Comparison of ENCODE assay signal across 9 cellular contexts in the genomic region with DNA sequence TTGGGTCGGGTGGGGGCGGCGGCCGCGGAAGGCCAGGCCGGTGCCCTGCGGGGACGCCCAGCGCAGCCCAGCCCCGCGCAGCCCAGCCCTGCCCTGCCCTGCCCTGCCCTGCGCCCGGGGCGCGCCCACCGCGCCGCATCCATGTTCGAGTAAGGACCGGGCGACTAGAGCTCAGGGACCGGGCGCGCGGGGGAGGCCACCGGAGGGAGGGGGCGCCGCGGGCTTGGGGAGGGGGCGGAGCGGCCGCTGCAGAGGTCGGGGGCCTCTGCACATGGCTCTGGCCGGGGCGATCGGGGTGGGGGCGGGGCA. TPM values are rescaled to one million over a fixed set of nuclear protein-coding genes. Genes with fewer than 3 reads are reported as not detected.
DNase-seq lines count a peak whose midpoint lies in the region; TF ChIP-seq lines count a peak whose summit lies in the region.
"Had no signal": no experiment of that assay in that cellular context is flagged by ENCODE, and none has a peak within 500 bp of the region (broad histone marks: within the 10 kb centered on the region; RNA-seq: fewer than 3 reads in every experiment).

No MANE protein-coding gene starts in this region.

- no peaks in the 10 kb centered on the region for H3K27me3 ChIP-seq in BE2C
- H3K27me3 ChIP-seq in neural cell (ENCODE audit: insufficient read depth, low read depth, low read length): no peaks in the 10 kb centered on the region

- TF ChIP-seq CTCF in BE2C (IDR thresholded peaks at IDR 0.05; ENCODE audit: low read depth, low read length): no peak
- TF ChIP-seq CTCF in neural cell (IDR thresholded peaks at IDR 0.05; ENCODE audit: poor library complexity, severe bottlenecking): no peak
- no peak for TF ChIP-seq CTCF in nephron progenitor cell (IDR thresholded peaks at IDR 0.05)

- H3K9me3 Mint-ChIP-seq in dendritic cell treated with granulocyte-macrophage colony-stimulating factor and Interleukin-4, amounts not matched to agents 40 ng/mL and 50 ng/mL, for 4 days: no peaks in the 10 kb centered on the region
- H3K9me3 Mint-ChIP-seq in nephron progenitor cell: peaks cover 6% of the 10 kb centered on the region
- H3K9me3 Mint-ChIP-seq: activated naive CD4-positive, alpha-beta T cell treated with anti-CD3 and anti-CD28 coated beads, Interleukin-2, amount 50 U/mL, for 24 hours had no signal

- H4K20me1 ChIP-seq in neural cell (ENCODE audit: insufficient read depth): no peaks in the 10 kb centered on the region

- intact Hi-C loops in dendritic cell treated with granulocyte-macrophage colony-stimulating factor and Interleukin-4, amounts not matched to agents 40 ng/mL and 50 ng/mL, for 4 days (cut with micrococcal nuclease): no loop called here

- H3K27ac Mint-ChIP-seq in dendritic cell treated with granulocyte-macrophage colony-stimulating factor and Interleukin-4, amounts not matched to agents 40 ng/mL and 50 ng/mL, for 4 days: peak overlapping the region; percentile 90
- H3K27ac Mint-ChIP-seq in nephron progenitor cell: no peak overlapping the region

- no peak for TF ChIP-seq RAD21 in neural cell (conservative IDR thresholded peaks at IDR 0.05)

- H3K4me1 Mint-ChIP-seq in dendritic cell treated with granulocyte-macrophage colony-stimulating factor and Interleukin-4, amounts not matched to agents 40 ng/mL and 50 ng/mL, for 4 days (ENCODE audit: low read depth): peaks cover 81% of the 10 kb centered on the region
- peaks cover 61% of the 10 kb centered on the region for H3K4me1 Mint-ChIP-seq in nephron progenitor cell

- TF ChIP-seq EP300 in neural cell (conservative IDR thresholded peaks at IDR 0.05; ENCODE audit: poor library complexity, severe bottlenecking): no peak

- peak overlapping the region; percentile 81 for H3K9ac ChIP-seq in neural cell (ENCODE audit: low read length)

- no peaks in the 10 kb centered on the region for H3K9me3 ChIP-seq in BE2C
- no peaks in the 10 kb centered on the region for H3K9me3 ChIP-seq in neural cell (ENCODE audit: low read length)

- peaks cover 48% of the 10 kb centered on the region for H3K79me2 ChIP-seq in neural cell (replicated peaks; ENCODE audit: insufficient read depth, low read length)

- no peaks in the 10 kb centered on the region for H3K27me3 Mint-ChIP-seq in dendritic cell treated with granulocyte-macrophage colony-stimulating factor and Interleukin-4, amounts not matched to agents 40 ng/mL and 50 ng/mL, for 4 days
- no peaks in the 10 kb centered on the region for H3K27me3 Mint-ChIP-seq in nephron progenitor cell (ENCODE audit: low read depth, poor library complexity)
- H3K27me3 Mint-ChIP-seq: activated naive CD4-positive, alpha-beta T cell treated with anti-CD3 and anti-CD28 coated beads, Interleukin-2, amount 50 U/mL, for 24 hours had no signal

- no peaks in the 10 kb centered on the region for H3F3A ChIP-seq in neural cell (ENCODE audit: insufficient read depth, low read length, poor library complexity, severe bottlenecking)

- H3K4me2 ChIP-seq in neural cell (ENCODE audit: low read length): no peak overlapping the region

- H3K36me3 ChIP-seq in BE2C (no peaks in the 10 kb centered on the region; the same call in none of the 2 replicates), neural cell (ENCODE audit: insufficient read depth, low read length) (no peaks in the 10 kb centered on the region)

- H3K36me3 Mint-ChIP-seq in dendritic cell treated with granulocyte-macrophage colony-stimulating factor and Interleukin-4, amounts not matched to agents 40 ng/mL and 50 ng/mL, for 4 days (ENCODE audit: low read depth): peaks cover 38% of the 10 kb centered on the region
- peaks cover 2% of the 10 kb centered on the region for H3K36me3 Mint-ChIP-seq in nephron progenitor cell (ENCODE audit: low read depth)

- no peaks in the 10 kb centered on the region for H3K9me2 ChIP-seq in neural cell (ENCODE audit: insufficient read depth, low read length)

- H3K4me3 Mint-ChIP-seq in dendritic cell treated with granulocyte-macrophage colony-stimulating factor and Interleukin-4, amounts not matched to agents 40 ng/mL and 50 ng/mL, for 4 days: peak overlapping the region; percentile 96
- H3K4me3 Mint-ChIP-seq in nephron progenitor cell: no peak overlapping the region

- DNase-seq in BE2C: no peak
- DNase-seq in Jurkat, Clone E6-1 (ENCODE audit: low read depth, low spot score): no peak
- DNase-seq in NCI-H1694 treated with DMSO at 0.1 percent for 48 hours (lab: John Stamatoyannopoulos, UW): no peak
- DNase-seq in nephron progenitor cell: no peak
- DNase-seq in HT-29 (ENCODE audit: low spot score): no peak
- DNase-seq in activated gamma-delta T cell treated with Interleukin-2 at 50 U/mL for 16 hours: no peak

- H2AFZ ChIP-seq in neural cell (ENCODE audit: low read depth, low read length): no peak overlapping the region

- peak overlapping the region; percentile 73 for H3K27ac ChIP-seq in neural cell (ENCODE audit: low read length)

- H3K4me3 ChIP-seq in BE2C (ENCODE audit: low read depth, low read length) (peak overlapping the region; percentile 65), neural cell (ENCODE audit: low read length) (peak overlapping the region; percentile 96)
- peak overlapping the region; percentile 75 for H3K4me3 ChIP-seq in Jurkat, Clone E6-1 (ENCODE audit: low read length)

- H3K4me1 ChIP-seq in BE2C: no peaks in the 10 kb centered on the region

TF ChIP-seq in neural cell, 6 proteins besides CTCF, POLR2A, EP300 and RAD21:
- TF ChIP-seq POLR2AphosphoS5 (IDR thresholded peaks at IDR 0.05) (no peak), MXI1 (conservative IDR thresholded peaks at IDR 0.05; ENCODE audit: poor library complexity, severe bottlenecking) (no peak), EZH2 (IDR thresholded peaks at IDR 0.05; ENCODE audit: borderline replicate concordance, insufficient read depth, low read length, poor library complexity, severe bottlenecking) (no peak), TAF1 (IDR thresholded peaks at IDR 0.05; ENCODE audit: low read depth) (no peak), SMC3 (conservative IDR thresholded peaks at IDR 0.05; ENCODE audit: poor library complexity) (no peak)
- TF ChIP-seq, protein P1, sequence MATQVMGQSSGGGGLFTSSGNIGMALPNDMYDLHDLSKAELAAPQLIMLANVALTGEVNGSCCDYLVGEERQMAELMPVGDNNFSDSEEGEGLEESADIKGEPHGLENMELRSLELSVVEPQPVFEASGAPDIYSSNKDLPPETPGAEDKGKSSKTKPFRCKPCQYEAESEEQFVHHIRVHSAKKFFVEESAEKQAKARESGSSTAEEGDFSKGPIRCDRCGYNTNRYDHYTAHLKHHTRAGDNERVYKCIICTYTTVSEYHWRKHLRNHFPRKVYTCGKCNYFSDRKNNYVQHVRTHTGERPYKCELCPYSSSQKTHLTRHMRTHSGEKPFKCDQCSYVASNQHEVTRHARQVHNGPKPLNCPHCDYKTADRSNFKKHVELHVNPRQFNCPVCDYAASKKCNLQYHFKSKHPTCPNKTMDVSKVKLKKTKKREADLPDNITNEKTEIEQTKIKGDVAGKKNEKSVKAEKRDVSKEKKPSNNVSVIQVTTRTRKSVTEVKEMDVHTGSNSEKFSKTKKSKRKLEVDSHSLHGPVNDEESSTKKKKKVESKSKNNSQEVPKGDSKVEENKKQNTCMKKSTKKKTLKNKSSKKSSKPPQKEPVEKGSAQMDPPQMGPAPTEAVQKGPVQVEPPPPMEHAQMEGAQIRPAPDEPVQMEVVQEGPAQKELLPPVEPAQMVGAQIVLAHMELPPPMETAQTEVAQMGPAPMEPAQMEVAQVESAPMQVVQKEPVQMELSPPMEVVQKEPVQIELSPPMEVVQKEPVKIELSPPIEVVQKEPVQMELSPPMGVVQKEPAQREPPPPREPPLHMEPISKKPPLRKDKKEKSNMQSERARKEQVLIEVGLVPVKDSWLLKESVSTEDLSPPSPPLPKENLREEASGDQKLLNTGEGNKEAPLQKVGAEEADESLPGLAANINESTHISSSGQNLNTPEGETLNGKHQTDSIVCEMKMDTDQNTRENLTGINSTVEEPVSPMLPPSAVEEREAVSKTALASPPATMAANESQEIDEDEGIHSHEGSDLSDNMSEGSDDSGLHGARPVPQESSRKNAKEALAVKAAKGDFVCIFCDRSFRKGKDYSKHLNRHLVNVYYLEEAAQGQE (IDR thresholded peaks at IDR 0.05; ENCODE audit: borderline replicate concordance): no peak

RNA-seq across cellular contexts. Expression of a gene that starts 0.2 kb away (rescaled TPM):
- polyA plus RNA-seq in BE2C (2012; ENCODE audit: insufficient read depth, insufficient read length, low read depth): 149 TPM
- polyA plus RNA-seq in Jurkat, Clone E6-1 (2012; ENCODE audit: insufficient read depth, insufficient read length): 74.5 TPM
- 19.0 and 25.8 TPM in 2 replicates for polyA plus RNA-seq in neural cell
- polyA minus RNA-seq in neural cell: 40.2 and 45.1 TPM in 2 replicates
- total RNA-seq in HT-29 (2014; rRNA removed; shearing (Covaris generic)): 13.2 and 24.8 TPM in 2 replicates

RNA-seq across cellular contexts. Expression of a gene that starts 30.0 kb away (rescaled TPM):
- 3.0 TPM for polyA plus RNA-seq in BE2C (2012; ENCODE audit: insufficient read depth, insufficient read length, low read depth)
- polyA plus RNA-seq in Jurkat, Clone E6-1 (2012; ENCODE audit: insufficient read depth, insufficient read length): not detected
- polyA plus RNA-seq in neural cell: 1.5 and 3.1 TPM in 2 replicates
- polyA minus RNA-seq in neural cell: 0.93 and 1.9 TPM in 2 replicates
- total RNA-seq in HT-29 (2014; rRNA removed; shearing (Covaris generic)): 0.25 and 0.73 TPM in 2 replicates

RNA-seq across cellular contexts. Expression of a gene that starts 36.3 kb away (rescaled TPM):
- 22.6 TPM for polyA plus RNA-seq in BE2C (2012; ENCODE audit: insufficient read depth, insufficient read length, low read depth)
- polyA plus RNA-seq in Jurkat, Clone E6-1 (2012; ENCODE audit: insufficient read depth, insufficient read length): 3.5 TPM
- 3.7 and 5.7 TPM in 2 replicates for polyA plus RNA-seq in neural cell
- polyA minus RNA-seq in neural cell: 19.0 and 19.9 TPM in 2 replicates
- total RNA-seq in HT-29 (2014; rRNA removed; shearing (Covaris generic)): 11.8 and 12.7 TPM in 2 replicates

RNA-seq across cellular contexts. Expression of a gene that starts 41.2 kb away (rescaled TPM):
- not detected for polyA plus RNA-seq in BE2C (2012; ENCODE audit: insufficient read depth, insufficient read length, low read depth)
- polyA plus RNA-seq in Jurkat, Clone E6-1 (2012; ENCODE audit: insufficient read depth, insufficient read length): not detected
- 0.15 TPM in 1 of 2 replicates, not detected in the other for polyA plus RNA-seq in neural cell
- polyA minus RNA-seq in neural cell: not detected in 2 replicates
- total RNA-seq in HT-29 (2014; rRNA removed; shearing (Covaris generic)): 0.42 and 3.0 TPM in 2 replicates
